ENCODE assay signal across 8 cellular contexts in genomic region chr17:40418428-40418706, GRCh38. TPM values are rescaled to one million over a fixed set of nuclear protein-coding genes. Genes with fewer than 3 reads are reported as not detected.
DNase-seq lines count a peak whose midpoint lies in the region; ATAC-seq and TF ChIP-seq lines count a peak whose summit lies in the region.

No MANE protein-coding gene starts in this region.

- H3K9ac ChIP-seq in iPS-18a (ENCODE audit: low read length) = peak overlapping the region; percentile 10

- H3K9me3 Mint-ChIP-seq in activated T-helper 17 cell treated with anti-CD3 and anti-CD28 coated beads, Interleukin-2, amount 50 U/mL, for 72 hours = no peaks in the 10 kb centered on the region
- no peaks in the 10 kb centered on the region for H3K9me3 Mint-ChIP-seq in stimulated activated memory B cell treated with anti-CD40 and anti-IgM and Interleukin-4, amounts not matched to agents 10 μg/mL and 1 μg/mL and 100 μg/mL, for 72 hours

- H3K27ac Mint-ChIP-seq in activated T-helper 17 cell treated with anti-CD3 and anti-CD28 coated beads, Interleukin-2, amount 50 U/mL, for 72 hours = peak overlapping the region; percentile 86
- H3K27ac Mint-ChIP-seq in stimulated activated memory B cell treated with anti-CD40 and anti-IgM and Interleukin-4, amounts not matched to agents 10 μg/mL and 1 μg/mL and 100 μg/mL, for 72 hours = peak overlapping the region; percentile 79

- ATAC-seq in activated T-helper 17 cell treated with anti-CD3 and anti-CD28 coated beads, Interleukin-2, amount 50 U/mL, for 72 hours (replicated peaks) = no peak
- ATAC-seq in stimulated activated memory B cell treated with anti-CD40 and anti-IgM and Interleukin-4, amounts not matched to agents 10 μg/mL and 1 μg/mL and 100 μg/mL, for 72 hours = no peak
- no peak for ATAC-seq in GM21381 (IDR thresholded peaks at IDR 0.05; ENCODE audit: unreplicated experiment)

- peaks cover 11% of the 10 kb centered on the region for H3K4me1 ChIP-seq in iPS-18a (ENCODE audit: control insufficient read depth, low read depth, low read length)

- peaks cover 45% of the 10 kb centered on the region for H3K36me3 Mint-ChIP-seq in activated T-helper 17 cell treated with anti-CD3 and anti-CD28 coated beads, Interleukin-2, amount 50 U/mL, for 72 hours (ENCODE audit: low read depth)
- H3K36me3 Mint-ChIP-seq in stimulated activated memory B cell treated with anti-CD40 and anti-IgM and Interleukin-4, amounts not matched to agents 10 μg/mL and 1 μg/mL and 100 μg/mL, for 72 hours = no peaks in the 10 kb centered on the region

- TF ChIP-seq CTCF in HFF-Myc (IDR thresholded peaks at IDR 0.05; ENCODE audit: low read depth, low read length, missing control alignments) = no peak

- H3K4me1 Mint-ChIP-seq in activated T-helper 17 cell treated with anti-CD3 and anti-CD28 coated beads, Interleukin-2, amount 50 U/mL, for 72 hours = peaks cover 6% of the 10 kb centered on the region
- peaks cover 19% of the 10 kb centered on the region for H3K4me1 Mint-ChIP-seq in stimulated activated memory B cell treated with anti-CD40 and anti-IgM and Interleukin-4, amounts not matched to agents 10 μg/mL and 1 μg/mL and 100 μg/mL, for 72 hours

- no peaks in the 10 kb centered on the region for H3K27me3 ChIP-seq in iPS-18a (ENCODE audit: control insufficient read depth, insufficient read depth, low read length)

- H3K4me3 ChIP-seq in HFF-Myc (replicated peaks; ENCODE audit: low read depth, low read length) (peak overlapping the region; percentile 76), iPS-18a (ENCODE audit: low read length) (peak overlapping the region; percentile 96)

- peaks cover 28% of the 10 kb centered on the region for H3K36me3 ChIP-seq in iPS-18a (ENCODE audit: control insufficient read depth, low read depth, low read length)

- H3K9me3 ChIP-seq in iPS-18a (ENCODE audit: control insufficient read depth, low read depth, low read length) = no peaks in the 10 kb centered on the region

- H3K27me3 Mint-ChIP-seq in activated T-helper 17 cell treated with anti-CD3 and anti-CD28 coated beads, Interleukin-2, amount 50 U/mL, for 72 hours = no peaks in the 10 kb centered on the region
- no peaks in the 10 kb centered on the region for H3K27me3 Mint-ChIP-seq in stimulated activated memory B cell treated with anti-CD40 and anti-IgM and Interleukin-4, amounts not matched to agents 10 μg/mL and 1 μg/mL and 100 μg/mL, for 72 hours

- peak overlapping the region; percentile 96 for H3K4me3 Mint-ChIP-seq in activated T-helper 17 cell treated with anti-CD3 and anti-CD28 coated beads, Interleukin-2, amount 50 U/mL, for 72 hours
- H3K4me3 Mint-ChIP-seq in stimulated activated memory B cell treated with anti-CD40 and anti-IgM and Interleukin-4, amounts not matched to agents 10 μg/mL and 1 μg/mL and 100 μg/mL, for 72 hours = peak overlapping the region; percentile 96

- H3K27ac ChIP-seq in iPS-18a (ENCODE audit: low read length) = no peak overlapping the region

- DNase-seq in HFF-Myc (ENCODE audit: extremely low read depth, low read depth) = no peak
- no peak for DNase-seq in OCI-M1 (lab: John Stamatoyannopoulos, UW)
- no peak for DNase-seq in erythroblast (lab: John Stamatoyannopoulos, UW)
- DNase-seq in DMS79 (lab: John Stamatoyannopoulos, UW) = no peak

- no peak for TF ChIP-seq POLR2A in erythroblast (IDR thresholded peaks at IDR 0.05; ENCODE audit: low read length)

RNA-seq across cellular contexts. Expression of gene TOP2A, which starts 0.7 kb away (rescaled TPM):
- total RNA-seq in activated T-helper 17 cell treated with anti-CD3 and anti-CD28 coated beads, Interleukin-2, amount 50 U/mL, for 72 hours = 100 to 1,000 TPM; 230 to 257 TPM

RNA-seq across cellular contexts. Expression of gene IGFBP4, which starts 24.9 kb away (rescaled TPM):
- total RNA-seq in activated T-helper 17 cell treated with anti-CD3 and anti-CD28 coated beads, Interleukin-2, amount 50 U/mL, for 72 hours = 10 to 100 TPM in 1 of 2 donors, 1 to 10 TPM in 1; 5.3 to 33.8 TPM

RNA-seq across cellular contexts. Expression of gene GJD3, which starts 53.8 kb away (rescaled TPM):
- not detected for total RNA-seq in activated T-helper 17 cell treated with anti-CD3 and anti-CD28 coated beads, Interleukin-2, amount 50 U/mL, for 72 hours
